8 cellular contexts compared by ENCODE assay signal in genomic region chr11:30322826-30323710, GRCh38. TPM values are rescaled to one million over a fixed set of nuclear protein-coding genes. Genes with fewer than 3 reads are reported as not detected.
DNase-seq lines count a peak whose midpoint lies in the region; ATAC-seq and TF ChIP-seq lines count a peak whose summit lies in the region.

Gene ARL14EP (plus strand): TSS chr11:30323104. CDS start chr11:30330949, 7,845 bp downstream.

- H3K9me3 Mint-ChIP-seq in activated naive CD4-positive, alpha-beta T cell treated with anti-CD3 and anti-CD28 coated beads, Interleukin-2, amount 50 U/mL, for 24 hours: no peaks in the 10 kb centered on the region

- peaks cover 48% of the 10 kb centered on the region for H3K4me1 Mint-ChIP-seq in activated naive CD4-positive, alpha-beta T cell treated with anti-CD3 and anti-CD28 coated beads, Interleukin-2, amount 50 U/mL, for 24 hours

- ATAC-seq in HG02571 (IDR thresholded peaks at IDR 0.05; ENCODE audit: unreplicated experiment): peak; percentile 98
- peak; percentile 100 for ATAC-seq in SK-N-SH treated with all-trans-retinoic acid at 6 μM for 48 hours

- peak within 1 kb of the TSS; percentile 98 for H3K27ac Mint-ChIP-seq in activated naive CD4-positive, alpha-beta T cell treated with anti-CD3 and anti-CD28 coated beads, Interleukin-2, amount 50 U/mL, for 24 hours

- peak within 1 kb of the TSS; percentile 36 for H3K27ac ChIP-seq in temporal lobe (ENCODE audit: low read depth, low read length)

- peak within 1 kb of the TSS; percentile 94 for H3K4me3 Mint-ChIP-seq in activated naive CD4-positive, alpha-beta T cell treated with anti-CD3 and anti-CD28 coated beads, Interleukin-2, amount 50 U/mL, for 24 hours

- DNase-seq in GM04504 (ENCODE audit: low read depth) (peak; percentile 88), NCI-H1048 (lab: John Stamatoyannopoulos, UW) (peak; percentile 78), globus pallidus (ENCODE audit: low spot score) (peak; percentile 93), occipital lobe (lab: John Stamatoyannopoulos, UW) (peak; percentile 95)

- H3K27me3 Mint-ChIP-seq in activated naive CD4-positive, alpha-beta T cell treated with anti-CD3 and anti-CD28 coated beads, Interleukin-2, amount 50 U/mL, for 24 hours: peaks cover 3% of the 10 kb centered on the region

- peaks cover 6% of the 10 kb centered on the region for H3K36me3 Mint-ChIP-seq in activated naive CD4-positive, alpha-beta T cell treated with anti-CD3 and anti-CD28 coated beads, Interleukin-2, amount 50 U/mL, for 24 hours

TF ChIP-seq in SK-N-SH treated with all-trans-retinoic acid at 6 μM for 48 hours, 23 proteins besides CTCF, POLR2A, EP300 and RAD21:
- TF ChIP-seq ARNTL (CRISPR knock-in tag; IDR thresholded peaks at IDR 0.05; ENCODE audit: borderline replicate concordance, low read depth) (no peak), ESRRG (CRISPR knock-in tag; IDR thresholded peaks at IDR 0.05) (no peak), ZNF70 (CRISPR knock-in tag; IDR thresholded peaks at IDR 0.05) (no peak), RARB (CRISPR knock-in tag; IDR thresholded peaks at IDR 0.05) (no peak), OSR1 (CRISPR knock-in tag; IDR thresholded peaks at IDR 0.05) (no peak), CSDC2 (CRISPR knock-in tag; IDR thresholded peaks at IDR 0.05) (no peak), GLIS3 (CRISPR knock-in tag; IDR thresholded peaks at IDR 0.05) (no peak), ZC3H10 (CRISPR knock-in tag; IDR thresholded peaks at IDR 0.05) (no peak), TSHZ2 (CRISPR knock-in tag; IDR thresholded peaks at IDR 0.05) (peak; percentile 54; the same call in 1 of the 2 replicates), ZNF565 (CRISPR knock-in tag; conservative IDR thresholded peaks at IDR 0.05; ENCODE audit: low read depth) (0 out of 2 replicates have a peak, but pooled peaks have one; percentile 34), ZNF8 (CRISPR knock-in tag; IDR thresholded peaks at IDR 0.05) (no peak), CREB5 (CRISPR knock-in tag; IDR thresholded peaks at IDR 0.05; ENCODE audit: low read depth) (no peak), TCF4 (CRISPR knock-in tag; IDR thresholded peaks at IDR 0.05; ENCODE audit: borderline replicate concordance) (no peak; the same call in 1 of the 2 replicates), ZFP3 (CRISPR knock-in tag; IDR thresholded peaks at IDR 0.05) (0 out of 2 replicates have a peak, but pooled peaks have one; percentile 57), PPARA (CRISPR knock-in tag; IDR thresholded peaks at IDR 0.05; ENCODE audit: borderline replicate concordance) (no peak), TOX (CRISPR knock-in tag; IDR thresholded peaks at IDR 0.05; ENCODE audit: borderline replicate concordance) (no peak)
- TF ChIP-seq, protein P1, sequence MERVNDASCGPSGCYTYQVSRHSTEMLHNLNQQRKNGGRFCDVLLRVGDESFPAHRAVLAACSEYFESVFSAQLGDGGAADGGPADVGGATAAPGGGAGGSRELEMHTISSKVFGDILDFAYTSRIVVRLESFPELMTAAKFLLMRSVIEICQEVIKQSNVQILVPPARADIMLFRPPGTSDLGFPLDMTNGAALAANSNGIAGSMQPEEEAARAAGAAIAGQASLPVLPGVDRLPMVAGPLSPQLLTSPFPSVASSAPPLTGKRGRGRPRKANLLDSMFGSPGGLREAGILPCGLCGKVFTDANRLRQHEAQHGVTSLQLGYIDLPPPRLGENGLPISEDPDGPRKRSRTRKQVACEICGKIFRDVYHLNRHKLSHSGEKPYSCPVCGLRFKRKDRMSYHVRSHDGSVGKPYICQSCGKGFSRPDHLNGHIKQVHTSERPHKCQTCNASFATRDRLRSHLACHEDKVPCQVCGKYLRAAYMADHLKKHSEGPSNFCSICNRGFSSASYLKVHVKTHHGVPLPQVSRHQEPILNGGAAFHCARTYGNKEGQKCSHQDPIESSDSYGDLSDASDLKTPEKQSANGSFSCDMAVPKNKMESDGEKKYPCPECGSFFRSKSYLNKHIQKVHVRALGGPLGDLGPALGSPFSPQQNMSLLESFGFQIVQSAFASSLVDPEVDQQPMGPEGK (CRISPR knock-in tag; IDR thresholded peaks at IDR 0.05; ENCODE audit: borderline replicate concordance): no peak

RNA-seq across cellular contexts. Expression of gene ARL14EP, which starts in this region (rescaled TPM):
- total RNA-seq in occipital lobe (68.8 TPM), temporal lobe (39.3 TPM)

Comparison
In these comparisons a context has a peak if more than half of its experiments do, and no peak if none do; other contexts are left out.
1. Peak in every context shown above with its lines: DNase-seq, ATAC-seq and H3K27ac ChIP-seq.